In genomic region chr21:39374046-39374445, GRCh38 we compare ENCODE assay signal across 1 cellular context.
TF ChIP-seq lines count a peak whose summit lies in the region.

No MANE protein-coding gene starts in this region.

TF ChIP-seq in HepG2, 621 proteins besides CTCF, POLR2A, EP300 and RAD21:
- TF ChIP-seq CHD4 (IDR thresholded peaks at IDR 0.05; ENCODE audit: borderline replicate concordance, low read length) (no peak), TAF1 (CRISPR knock-in tag; IDR thresholded peaks at IDR 0.05) (no peak), RBAK (CRISPR knock-in tag; IDR thresholded peaks at IDR 0.05) (no peak), RXRA (CRISPR knock-in tag; IDR thresholded peaks at IDR 0.05) (no peak), DZIP1 (CRISPR knock-in tag; IDR thresholded peaks at IDR 0.05) (no peak), ZNF446 (CRISPR knock-in tag; IDR thresholded peaks at IDR 0.05) (no peak), ZBTB38 (CRISPR knock-in tag; IDR thresholded peaks at IDR 0.05) (no peak), ZNF567 (CRISPR knock-in tag; IDR thresholded peaks at IDR 0.05; ENCODE audit: borderline replicate concordance) (no peak), ZZZ3 (CRISPR knock-in tag; IDR thresholded peaks at IDR 0.05; ENCODE audit: borderline replicate concordance) (no peak), ZNF770 (CRISPR knock-in tag; IDR thresholded peaks at IDR 0.05) (no peak)
- TF ChIP-seq, protein P1, sequence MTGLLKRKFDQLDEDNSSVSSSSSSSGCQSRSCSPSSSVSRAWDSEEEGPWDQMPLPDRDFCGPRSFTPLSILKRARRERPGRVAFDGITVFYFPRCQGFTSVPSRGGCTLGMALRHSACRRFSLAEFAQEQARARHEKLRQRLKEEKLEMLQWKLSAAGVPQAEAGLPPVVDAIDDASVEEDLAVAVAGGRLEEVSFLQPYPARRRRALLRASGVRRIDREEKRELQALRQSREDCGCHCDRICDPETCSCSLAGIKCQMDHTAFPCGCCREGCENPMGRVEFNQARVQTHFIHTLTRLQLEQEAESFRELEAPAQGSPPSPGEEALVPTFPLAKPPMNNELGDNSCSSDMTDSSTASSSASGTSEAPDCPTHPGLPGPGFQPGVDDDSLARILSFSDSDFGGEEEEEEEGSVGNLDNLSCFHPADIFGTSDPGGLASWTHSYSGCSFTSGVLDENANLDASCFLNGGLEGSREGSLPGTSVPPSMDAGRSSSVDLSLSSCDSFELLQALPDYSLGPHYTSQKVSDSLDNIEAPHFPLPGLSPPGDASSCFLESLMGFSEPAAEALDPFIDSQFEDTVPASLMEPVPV (CRISPR knock-in tag; IDR thresholded peaks at IDR 0.05): no peak
- TF ChIP-seq, protein P2, sequence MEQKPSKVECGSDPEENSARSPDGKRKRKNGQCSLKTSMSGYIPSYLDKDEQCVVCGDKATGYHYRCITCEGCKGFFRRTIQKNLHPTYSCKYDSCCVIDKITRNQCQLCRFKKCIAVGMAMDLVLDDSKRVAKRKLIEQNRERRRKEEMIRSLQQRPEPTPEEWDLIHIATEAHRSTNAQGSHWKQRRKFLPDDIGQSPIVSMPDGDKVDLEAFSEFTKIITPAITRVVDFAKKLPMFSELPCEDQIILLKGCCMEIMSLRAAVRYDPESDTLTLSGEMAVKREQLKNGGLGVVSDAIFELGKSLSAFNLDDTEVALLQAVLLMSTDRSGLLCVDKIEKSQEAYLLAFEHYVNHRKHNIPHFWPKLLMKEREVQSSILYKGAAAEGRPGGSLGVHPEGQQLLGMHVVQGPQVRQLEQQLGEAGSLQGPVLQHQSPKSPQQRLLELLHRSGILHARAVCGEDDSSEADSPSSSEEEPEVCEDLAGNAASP (CRISPR knock-in tag; IDR thresholded peaks at IDR 0.05; ENCODE audit: borderline replicate concordance): no peak
- TF ChIP-seq, protein P3, sequence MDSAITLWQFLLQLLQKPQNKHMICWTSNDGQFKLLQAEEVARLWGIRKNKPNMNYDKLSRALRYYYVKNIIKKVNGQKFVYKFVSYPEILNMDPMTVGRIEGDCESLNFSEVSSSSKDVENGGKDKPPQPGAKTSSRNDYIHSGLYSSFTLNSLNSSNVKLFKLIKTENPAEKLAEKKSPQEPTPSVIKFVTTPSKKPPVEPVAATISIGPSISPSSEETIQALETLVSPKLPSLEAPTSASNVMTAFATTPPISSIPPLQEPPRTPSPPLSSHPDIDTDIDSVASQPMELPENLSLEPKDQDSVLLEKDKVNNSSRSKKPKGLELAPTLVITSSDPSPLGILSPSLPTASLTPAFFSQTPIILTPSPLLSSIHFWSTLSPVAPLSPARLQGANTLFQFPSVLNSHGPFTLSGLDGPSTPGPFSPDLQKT (CRISPR knock-in tag; IDR thresholded peaks at IDR 0.05; ENCODE audit: borderline replicate concordance): no peak
- TF ChIP-seq, protein P4, sequence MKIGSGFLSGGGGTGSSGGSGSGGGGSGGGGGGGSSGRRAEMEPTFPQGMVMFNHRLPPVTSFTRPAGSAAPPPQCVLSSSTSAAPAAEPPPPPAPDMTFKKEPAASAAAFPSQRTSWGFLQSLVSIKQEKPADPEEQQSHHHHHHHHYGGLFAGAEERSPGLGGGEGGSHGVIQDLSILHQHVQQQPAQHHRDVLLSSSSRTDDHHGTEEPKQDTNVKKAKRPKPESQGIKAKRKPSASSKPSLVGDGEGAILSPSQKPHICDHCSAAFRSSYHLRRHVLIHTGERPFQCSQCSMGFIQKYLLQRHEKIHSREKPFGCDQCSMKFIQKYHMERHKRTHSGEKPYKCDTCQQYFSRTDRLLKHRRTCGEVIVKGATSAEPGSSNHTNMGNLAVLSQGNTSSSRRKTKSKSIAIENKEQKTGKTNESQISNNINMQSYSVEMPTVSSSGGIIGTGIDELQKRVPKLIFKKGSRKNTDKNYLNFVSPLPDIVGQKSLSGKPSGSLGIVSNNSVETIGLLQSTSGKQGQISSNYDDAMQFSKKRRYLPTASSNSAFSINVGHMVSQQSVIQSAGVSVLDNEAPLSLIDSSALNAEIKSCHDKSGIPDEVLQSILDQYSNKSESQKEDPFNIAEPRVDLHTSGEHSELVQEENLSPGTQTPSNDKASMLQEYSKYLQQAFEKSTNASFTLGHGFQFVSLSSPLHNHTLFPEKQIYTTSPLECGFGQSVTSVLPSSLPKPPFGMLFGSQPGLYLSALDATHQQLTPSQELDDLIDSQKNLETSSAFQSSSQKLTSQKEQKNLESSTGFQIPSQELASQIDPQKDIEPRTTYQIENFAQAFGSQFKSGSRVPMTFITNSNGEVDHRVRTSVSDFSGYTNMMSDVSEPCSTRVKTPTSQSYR (CRISPR knock-in tag; IDR thresholded peaks at IDR 0.05; ENCODE audit: borderline replicate concordance): no peak
- TF ChIP-seq, protein P5, sequence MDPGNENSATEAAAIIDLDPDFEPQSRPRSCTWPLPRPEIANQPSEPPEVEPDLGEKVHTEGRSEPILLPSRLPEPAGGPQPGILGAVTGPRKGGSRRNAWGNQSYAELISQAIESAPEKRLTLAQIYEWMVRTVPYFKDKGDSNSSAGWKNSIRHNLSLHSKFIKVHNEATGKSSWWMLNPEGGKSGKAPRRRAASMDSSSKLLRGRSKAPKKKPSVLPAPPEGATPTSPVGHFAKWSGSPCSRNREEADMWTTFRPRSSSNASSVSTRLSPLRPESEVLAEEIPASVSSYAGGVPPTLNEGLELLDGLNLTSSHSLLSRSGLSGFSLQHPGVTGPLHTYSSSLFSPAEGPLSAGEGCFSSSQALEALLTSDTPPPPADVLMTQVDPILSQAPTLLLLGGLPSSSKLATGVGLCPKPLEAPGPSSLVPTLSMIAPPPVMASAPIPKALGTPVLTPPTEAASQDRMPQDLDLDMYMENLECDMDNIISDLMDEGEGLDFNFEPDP (CRISPR knock-in tag; conservative IDR thresholded peaks at IDR 0.05): no peak
- TF ChIP-seq, protein P6, sequence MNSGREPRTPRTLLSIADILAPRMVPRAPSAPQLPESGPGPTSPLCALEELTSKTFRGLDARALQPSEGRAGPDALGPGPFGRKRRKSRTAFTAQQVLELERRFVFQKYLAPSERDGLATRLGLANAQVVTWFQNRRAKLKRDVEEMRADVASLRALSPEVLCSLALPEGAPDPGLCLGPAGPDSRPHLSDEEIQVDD (CRISPR knock-in tag; IDR thresholded peaks at IDR 0.05; ENCODE audit: borderline replicate concordance): no peak
TF ChIP-seq in HepG2: peak in this region for 0.
